ENCODE assay signal across 1 cellular context in genomic region chr15:76311071-76311956, GRCh38.
A peak's percentile ranks its signal among the peaks of the same experiment; 100 is the strongest.
TF ChIP-seq lines count a peak whose summit lies in the region.

TSS of gene ETFA (minus strand) at chr15:76311469. CDS start at chr15:76311388, 81 bp downstream.

TF ChIP-seq in SK-N-SH, 30 proteins besides CTCF, POLR2A, EP300 and RAD21 (continued from another document):
- TF ChIP-seq REST (IDR thresholded peaks at IDR 0.05; ENCODE audit: low read depth, low read length) (peak; percentile 9; the same call in 1 of the 2 replicates), FOXM1 (IDR thresholded peaks at IDR 0.05; ENCODE audit: low read depth) (no peak), TAF1 (IDR thresholded peaks at IDR 0.05; ENCODE audit: borderline replicate concordance, low read depth, low read length) (peak; percentile 92), CHD2 (IDR thresholded peaks at IDR 0.05; ENCODE audit: low read length, partially characterized antibody) (peak; percentile 100), MEF2A (IDR thresholded peaks at IDR 0.05; ENCODE audit: borderline replicate concordance, low read depth) (no peak), NFIC (IDR thresholded peaks at IDR 0.05; ENCODE audit: borderline replicate concordance) (no peak), FOXJ3 (CRISPR knock-in tag; IDR thresholded peaks at IDR 0.05) (no peak), FOSL2 (IDR thresholded peaks at IDR 0.05; ENCODE audit: borderline replicate concordance, low read depth) (no peak)
